ENCODE assay signal across 8 cellular contexts in genomic region chr15:64151727-64152506, GRCh38. TPM values are rescaled to one million over a fixed set of nuclear protein-coding genes. Genes with fewer than 3 reads are reported as not detected.
A peak's percentile ranks its signal among the peaks of the same experiment; 100 is the strongest.
DNase-seq lines count a peak whose midpoint lies in the region; ATAC-seq and TF ChIP-seq lines count a peak whose summit lies in the region.

Gene SNX22, plus strand, starts transcription at chr15:64151731. Its CDS starts 45 bp downstream, at chr15:64151776.

- TF ChIP-seq POLR2A in breast epithelium (IDR thresholded peaks at IDR 0.05) = no peak
- no peak for TF ChIP-seq POLR2A in tibial nerve (IDR thresholded peaks at IDR 0.05)

- H3K27ac ChIP-seq in breast epithelium (no peak within 1 kb of the TSS), lower lobe of right lung (no peak within 1 kb of the TSS), tibial nerve (peak within 1 kb of the TSS in 1 of 4 donors; percentile 35)

- no peak for TF ChIP-seq EP300 in tibial nerve (IDR thresholded peaks at IDR 0.05)

- 1 to 2% methylated on average over 35 to 40 of the region's 83 CpGs for WGBS in tibial nerve, 2 donors

- peak; percentile 3 for ATAC-seq in GM19463 (IDR thresholded peaks at IDR 0.05; ENCODE audit: unreplicated experiment)
- peak; percentile 41 for ATAC-seq in lower lobe of right lung

- peaks cover 0 to 5% of the 10 kb centered on the region in 2 donors for H3K4me1 ChIP-seq in breast epithelium
- peaks cover 44% of the 10 kb centered on the region for H3K4me1 ChIP-seq in lower lobe of right lung
- H3K4me1 ChIP-seq in tibial nerve = peaks cover 0 to 35% (median 23%) of the 10 kb centered on the region in 4 donors

- TF ChIP-seq CTCF in breast epithelium (IDR thresholded peaks at IDR 0.05) (no peak), lower lobe of right lung (IDR thresholded peaks at IDR 0.05) (no peak), tibial nerve (IDR thresholded peaks at IDR 0.05) (no peak)

- H3K36me3 ChIP-seq in breast epithelium (peaks cover 8% of the 10 kb centered on the region), lower lobe of right lung (peaks cover 30% of the 10 kb centered on the region), tibial nerve (peaks cover 5 to 33% (median 13%) of the 10 kb centered on the region in 3 donors)

- H3K4me3 ChIP-seq in breast epithelium = peak within 1 kb of the TSS; percentile 29 to 63 (median 59)
- H3K4me3 ChIP-seq in lower lobe of right lung = peak within 1 kb of the TSS; percentile 63
- peak within 1 kb of the TSS; percentile 27 to 58 (median 42) for H3K4me3 ChIP-seq in tibial nerve

- H3K9me3 ChIP-seq in breast epithelium (no peaks in the 10 kb centered on the region), lower lobe of right lung (no peaks in the 10 kb centered on the region), tibial nerve (no peaks in the 10 kb centered on the region)

- DNase-seq in D341Med (ENCODE audit: low spot score) = peak; percentile 72
- peak; percentile 68 for DNase-seq in NCI-H2171 (lab: John Stamatoyannopoulos, UW)
- DNase-seq in breast epithelium (ENCODE audit: low spot score in 2 of 2) = no peak
- peak; percentile 66 for DNase-seq in lower lobe of right lung
- no peak for DNase-seq in tibial nerve (ENCODE audit: low spot score in 2 of 2)
- no peak for DNase-seq in HT-29 (ENCODE audit: low spot score)
- no peak for DNase-seq in kidney glomerular epithelial cell (lab: John Stamatoyannopoulos, UW)

- H3K27me3 ChIP-seq in breast epithelium (peaks cover 0 to 4% of the 10 kb centered on the region in 2 donors), lower lobe of right lung (ENCODE audit: low read depth) (peaks cover 22% of the 10 kb centered on the region), tibial nerve (peaks cover 0 to 23% of the 10 kb centered on the region in 2 donors)

- intact Hi-C loops in breast epithelium (cut with DNase I; ENCODE audit: low total_unique reads) = no loop called here
- intact Hi-C loops in lower lobe of right lung (cut with DNase I) = no loop called here

RNA-seq across cellular contexts. Expression of gene SNX22, which starts in this region (rescaled TPM):
- total RNA-seq in breast epithelium = 1 to 10 TPM in 1 of 3 donors, under 1 TPM in 2; 0.48 to 1.5 (median 0.98) TPM
- total RNA-seq in lower lobe of right lung = 17.4 TPM
- 10 to 100 TPM in 3 of 4 donors, 1 to 10 TPM in 1; 1.2 to 45.9 (median 28.7) TPM for total RNA-seq in tibial nerve
- total RNA-seq in HT-29 (2014; rRNA removed; shearing (Covaris generic)) = 0.03 and 0.18 TPM in 2 replicates

Comparison
In these comparisons a context has a peak if more than half of its experiments do, and no peak if none do; other contexts are left out.
1. DNase-seq: peak in D341Med (single experiment), NCI-H2171 (single experiment) and lower lobe of right lung (single experiment); none in breast epithelium (0 of 2), tibial nerve (0 of 2), HT-29 (single experiment) and kidney glomerular epithelial cell (single experiment).
2. Peak in every context shown above with its lines, with median percentiles within 50 percentile points of each other: H3K4me3 ChIP-seq.